In genomic region chr11:68961245-68961644, GRCh38 we compare ENCODE assay signal across 1 cellular context.
TF ChIP-seq lines count a peak whose summit lies in the region.

No MANE protein-coding gene starts in this region.

TF ChIP-seq in HCT116, 20 proteins besides CTCF, POLR2A, EP300 and RAD21 (continued from another document):
- TF ChIP-seq, protein P1, sequence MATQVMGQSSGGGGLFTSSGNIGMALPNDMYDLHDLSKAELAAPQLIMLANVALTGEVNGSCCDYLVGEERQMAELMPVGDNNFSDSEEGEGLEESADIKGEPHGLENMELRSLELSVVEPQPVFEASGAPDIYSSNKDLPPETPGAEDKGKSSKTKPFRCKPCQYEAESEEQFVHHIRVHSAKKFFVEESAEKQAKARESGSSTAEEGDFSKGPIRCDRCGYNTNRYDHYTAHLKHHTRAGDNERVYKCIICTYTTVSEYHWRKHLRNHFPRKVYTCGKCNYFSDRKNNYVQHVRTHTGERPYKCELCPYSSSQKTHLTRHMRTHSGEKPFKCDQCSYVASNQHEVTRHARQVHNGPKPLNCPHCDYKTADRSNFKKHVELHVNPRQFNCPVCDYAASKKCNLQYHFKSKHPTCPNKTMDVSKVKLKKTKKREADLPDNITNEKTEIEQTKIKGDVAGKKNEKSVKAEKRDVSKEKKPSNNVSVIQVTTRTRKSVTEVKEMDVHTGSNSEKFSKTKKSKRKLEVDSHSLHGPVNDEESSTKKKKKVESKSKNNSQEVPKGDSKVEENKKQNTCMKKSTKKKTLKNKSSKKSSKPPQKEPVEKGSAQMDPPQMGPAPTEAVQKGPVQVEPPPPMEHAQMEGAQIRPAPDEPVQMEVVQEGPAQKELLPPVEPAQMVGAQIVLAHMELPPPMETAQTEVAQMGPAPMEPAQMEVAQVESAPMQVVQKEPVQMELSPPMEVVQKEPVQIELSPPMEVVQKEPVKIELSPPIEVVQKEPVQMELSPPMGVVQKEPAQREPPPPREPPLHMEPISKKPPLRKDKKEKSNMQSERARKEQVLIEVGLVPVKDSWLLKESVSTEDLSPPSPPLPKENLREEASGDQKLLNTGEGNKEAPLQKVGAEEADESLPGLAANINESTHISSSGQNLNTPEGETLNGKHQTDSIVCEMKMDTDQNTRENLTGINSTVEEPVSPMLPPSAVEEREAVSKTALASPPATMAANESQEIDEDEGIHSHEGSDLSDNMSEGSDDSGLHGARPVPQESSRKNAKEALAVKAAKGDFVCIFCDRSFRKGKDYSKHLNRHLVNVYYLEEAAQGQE (IDR thresholded peaks at IDR 0.05; ENCODE audit: low read depth), result no peak
- TF ChIP-seq, protein P2, sequence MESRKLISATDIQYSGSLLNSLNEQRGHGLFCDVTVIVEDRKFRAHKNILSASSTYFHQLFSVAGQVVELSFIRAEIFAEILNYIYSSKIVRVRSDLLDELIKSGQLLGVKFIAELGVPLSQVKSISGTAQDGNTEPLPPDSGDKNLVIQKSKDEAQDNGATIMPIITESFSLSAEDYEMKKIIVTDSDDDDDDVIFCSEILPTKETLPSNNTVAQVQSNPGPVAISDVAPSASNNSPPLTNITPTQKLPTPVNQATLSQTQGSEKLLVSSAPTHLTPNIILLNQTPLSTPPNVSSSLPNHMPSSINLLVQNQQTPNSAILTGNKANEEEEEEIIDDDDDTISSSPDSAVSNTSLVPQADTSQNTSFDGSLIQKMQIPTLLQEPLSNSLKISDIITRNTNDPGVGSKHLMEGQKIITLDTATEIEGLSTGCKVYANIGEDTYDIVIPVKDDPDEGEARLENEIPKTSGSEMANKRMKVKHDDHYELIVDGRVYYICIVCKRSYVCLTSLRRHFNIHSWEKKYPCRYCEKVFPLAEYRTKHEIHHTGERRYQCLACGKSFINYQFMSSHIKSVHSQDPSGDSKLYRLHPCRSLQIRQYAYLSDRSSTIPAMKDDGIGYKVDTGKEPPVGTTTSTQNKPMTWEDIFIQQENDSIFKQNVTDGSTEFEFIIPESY (IDR thresholded peaks at IDR 0.05; ENCODE audit: extremely low read depth, insufficient replicate concordance, low read length), result no peak
- no peak for TF ChIP-seq TCF7L2 (IDR thresholded peaks at IDR 0.05; ENCODE audit: borderline replicate concordance, extremely low read depth, insufficient read depth, insufficient read length)
- no peak for TF ChIP-seq MAX (IDR thresholded peaks at IDR 0.05)
- TF ChIP-seq SIN3A (IDR thresholded peaks at IDR 0.05; ENCODE audit: low read depth), result no peak
- TF ChIP-seq EGR1 (IDR thresholded peaks at IDR 0.05; ENCODE audit: low read depth), result no peak
- TF ChIP-seq CBX3 (IDR thresholded peaks at IDR 0.05; ENCODE audit: low read depth), result no peak
